8 cellular contexts compared by ENCODE assay signal in the genomic region with DNA sequence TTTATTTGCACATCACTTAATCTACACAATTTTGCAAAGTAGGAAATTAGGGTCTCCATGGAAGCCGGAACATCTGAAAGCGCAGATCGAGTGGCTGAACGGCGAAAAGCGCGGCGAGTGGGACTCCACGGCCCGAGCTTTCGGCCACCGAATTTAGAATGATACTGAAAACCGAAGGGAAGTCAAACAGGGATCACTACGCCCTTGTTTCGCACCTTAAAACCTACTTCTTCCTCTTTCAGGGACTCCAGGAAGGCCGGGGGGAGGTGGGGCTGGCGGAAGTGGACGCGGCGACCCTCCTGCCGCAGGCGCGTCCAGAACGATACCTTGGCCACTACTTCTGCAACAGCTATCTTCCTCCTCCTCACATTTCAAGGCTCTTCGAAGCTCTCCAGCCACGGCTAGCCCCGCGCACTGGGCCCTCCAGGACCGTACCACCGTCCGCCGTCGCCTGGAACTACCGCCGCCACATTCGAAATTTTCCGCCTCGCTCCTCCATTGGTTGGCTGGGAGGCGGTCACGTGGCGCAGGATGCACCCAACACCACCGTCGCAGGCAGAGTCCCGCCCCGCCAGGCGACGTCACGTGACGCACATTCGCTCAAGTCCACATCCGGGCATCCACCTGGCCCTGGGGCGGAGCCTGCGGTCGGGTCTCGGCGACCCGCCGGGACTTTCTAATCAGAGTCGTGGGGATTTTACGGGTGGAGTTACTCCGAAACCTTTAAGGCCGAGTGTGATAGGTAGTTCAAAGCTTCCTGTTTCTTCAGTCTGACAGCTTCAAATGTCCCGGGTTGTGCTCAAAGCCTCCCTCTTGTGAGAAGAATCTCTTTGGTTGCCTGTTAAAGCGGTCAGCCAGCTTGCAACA. TPM values are rescaled to one million over a fixed set of nuclear protein-coding genes. Genes with fewer than 3 reads are reported as not detected.
DNase-seq lines count a peak whose midpoint lies in the region; ATAC-seq and TF ChIP-seq lines count a peak whose summit lies in the region.

Gene SGO1, minus strand, starts transcription at position 474 of the 867 bp plus-strand sequence. CDS start 2,179 bp downstream, outside the sequence.

- no peak for TF ChIP-seq CTCF in right atrium auricular region (IDR thresholded peaks at IDR 0.05)
- no peak for TF ChIP-seq CTCF in psoas muscle (IDR thresholded peaks at IDR 0.05)
- peak in 1 of 4 experiments; percentile 3 for TF ChIP-seq CTCF in uterus (IDR thresholded peaks at IDR 0.05)

- H3K27me3 Mint-ChIP-seq in T-helper 17 cell = no peaks in the 10 kb centered on the region

- H3K4me1 ChIP-seq in right atrium auricular region (peaks cover 0 to 14% of the 10 kb centered on the region in 2 donors), psoas muscle (peaks cover 9% of the 10 kb centered on the region), uterus (no peaks in the 10 kb centered on the region)

- WGBS in psoas muscle, 3 donors = 0 to 1% (median 1%) methylated on average over 64 of the region's 64 CpGs

- peak within 1 kb of the TSS; percentile 88 for H3K27ac ChIP-seq in angular gyrus (ENCODE audit: low read depth, low read length)
- H3K27ac ChIP-seq in right atrium auricular region = peak within 1 kb of the TSS; percentile 90 to 92
- H3K27ac ChIP-seq in psoas muscle = peak within 1 kb of the TSS; percentile 87
- H3K27ac ChIP-seq in uterus = peak within 1 kb of the TSS; percentile 94 to 95

- H3K27ac Mint-ChIP-seq in T-helper 17 cell = no peak within 1 kb of the TSS

- peak; percentile 58 for DNase-seq in NCI-H1694 treated with DMSO at 0.1 percent for 48 hours (lab: John Stamatoyannopoulos, UW)
- peak; percentile 99 to 100 (median 99) for DNase-seq in T-helper 17 cell
- peak; percentile 100 for DNase-seq in right atrium auricular region (ENCODE audit: low spot score)
- DNase-seq in psoas muscle = peak; percentile 99 to 100
- peak; percentile 99 for DNase-seq in uterus

- ATAC-seq in GM18498 (IDR thresholded peaks at IDR 0.05; ENCODE audit: unreplicated experiment) = peak; percentile 95
- ATAC-seq in HG02885 (IDR thresholded peaks at IDR 0.05; ENCODE audit: poor library complexity, unreplicated experiment) = peak; percentile 95
- ATAC-seq in T-helper 17 cell = peak; percentile 95
- ATAC-seq in psoas muscle = peak; percentile 100

- H3K4me3 Mint-ChIP-seq in T-helper 17 cell = no peak within 1 kb of the TSS

- H3K36me3 ChIP-seq in right atrium auricular region = no peaks in the 10 kb centered on the region
- no peaks in the 10 kb centered on the region for H3K36me3 ChIP-seq in psoas muscle (ENCODE audit: insufficient read depth in 1 of 2, low read depth in 1 of 2)
- H3K36me3 ChIP-seq in uterus = no peaks in the 10 kb centered on the region

- H3K27me3 ChIP-seq in right atrium auricular region (no peaks in the 10 kb centered on the region), psoas muscle (ENCODE audit: insufficient read depth in 3 of 3, low read length in 2 of 3) (no peaks in the 10 kb centered on the region), uterus (no peaks in the 10 kb centered on the region)

- peaks cover 3% of the 10 kb centered on the region for H3K4me1 Mint-ChIP-seq in T-helper 17 cell

- H3K9me3 ChIP-seq in T-helper 17 cell (ENCODE audit: control insufficient read depth, low read length, poor library complexity, severe bottlenecking) = no peaks in the 10 kb centered on the region
- no peaks in the 10 kb centered on the region for H3K9me3 ChIP-seq in right atrium auricular region
- H3K9me3 ChIP-seq in psoas muscle = no peaks in the 10 kb centered on the region
- no peaks in the 10 kb centered on the region for H3K9me3 ChIP-seq in uterus

- H3K4me3 ChIP-seq in right atrium auricular region (peak within 1 kb of the TSS; percentile 60 to 62), psoas muscle (peak within 1 kb of the TSS; percentile 74), uterus (peak within 1 kb of the TSS; percentile 50 to 67)

- peak; percentile 80 to 88 for TF ChIP-seq POLR2A in uterus (IDR thresholded peaks at IDR 0.05)

- intact Hi-C loops in psoas muscle (cut with DNase I) (loop anchor here (5.0 to 10.0 kb wide), 3 partner anchors 149 to 239 kb away; partner anchors contain the start of gene RAB5A (in 2 of the 2)), uterus (cut with DNase I; ENCODE audit: low total_unique reads) (no loop called here)

- peaks cover 2% of the 10 kb centered on the region for H3K36me3 Mint-ChIP-seq in T-helper 17 cell (ENCODE audit: low read depth)

RNA-seq across cellular contexts. Expression of gene SGO1, which starts in this region (rescaled TPM):
- total RNA-seq in T-helper 17 cell (1 to 10 TPM; 1.0 to 1.5 TPM), right atrium auricular region (under 1 TPM in 1 of 2 donors, not detected in 1; 0.63 TPM), psoas muscle (not detected), uterus (1 to 10 TPM in 1 of 4 donors, not detected in 3; 7.2 TPM)
- polyA plus RNA-seq in psoas muscle = under 1 TPM in 2 of 3 donors, not detected in 1; 0.03 to 0.05 TPM

Comparison
In these comparisons a context has a peak if more than half of its experiments do, and no peak if none do; other contexts are left out.
1. Peak in every context shown above with its lines: DNase-seq, ATAC-seq, H3K4me3 ChIP-seq and H3K27ac ChIP-seq.
2. Peak in DNase-seq, H3K4me3 ChIP-seq and H3K27ac ChIP-seq in right atrium auricular region; RNA of the gene not detected or under 1 TPM.
3. Peak in DNase-seq, ATAC-seq, H3K4me3 ChIP-seq and H3K27ac ChIP-seq in psoas muscle; RNA of the gene not detected or under 1 TPM.